ENCODE assay signal across 22 cellular contexts in the genomic region with DNA sequence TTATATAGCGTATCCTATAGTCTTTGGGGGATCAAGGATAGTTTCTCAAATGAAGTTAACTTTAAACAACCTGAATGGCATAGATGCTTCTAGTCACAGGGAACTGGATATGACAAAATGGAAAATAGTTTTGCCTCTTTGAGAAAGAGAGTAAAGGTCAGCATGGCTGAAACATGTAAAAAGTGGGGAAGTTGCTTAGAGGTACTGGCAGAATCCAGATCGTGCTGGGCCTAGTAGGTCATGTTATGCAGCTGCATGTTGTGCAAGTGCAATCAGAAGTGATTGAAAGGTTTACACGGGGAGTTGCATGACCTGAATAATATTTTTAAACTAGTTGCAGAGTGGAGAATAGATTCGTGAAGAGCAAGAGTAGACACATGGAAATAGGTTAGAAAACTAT.
"Had no signal": no experiment of that assay in that cellular context is flagged by ENCODE, and none has a peak within 500 bp of the region (broad histone marks: within the 10 kb centered on the region; RNA-seq: fewer than 3 reads in every experiment).

No MANE protein-coding gene starts in this region.

- H3K27ac ChIP-seq: ascending aorta, breast epithelium, epithelial cell of prostate, heart right ventricle, skin epidermis, VCaP had no signal

- H3K27me3 ChIP-seq: ascending aorta, breast epithelium, heart right ventricle had no signal

- H3K4me1 ChIP-seq: ascending aorta, breast epithelium had no signal

- H3K4me3 ChIP-seq: ascending aorta, breast epithelium, heart right ventricle, skin epidermis had no signal

- ATAC-seq: activated CD8-positive, alpha-beta memory T cell treated with anti-CD3 and anti-CD28 coated beads, Interleukin-2, amount 10 ng/mL, durations not matched to agents 7 days and 5 days; effector memory CD8-positive, alpha-beta T cell; left cardiac atrium; naive thymus-derived CD8-positive, alpha-beta T cell had no signal

- H3K36me3 ChIP-seq: ascending aorta, breast epithelium, heart right ventricle had no signal

- DNase-seq: activated CD4-positive, alpha-beta memory T cell treated with anti-CD3 and anti-CD28 coated beads for 36 hours; activated CD8-positive, alpha-beta memory T cell treated with anti-CD3 and anti-CD28 coated beads, Interleukin-2, amount 10 ng/mL, durations not matched to agents 7 days and 5 days; activated naive CD4-positive, alpha-beta T cell treated with anti-CD3 and anti-CD28 coated beads for 36 hours; activated T-cell treated with anti-CD3 and anti-CD28 coated beads, Interleukin-2, amount 50 U/mL, for 1 hour; dermis blood vessel endothelial cell; effector memory CD8-positive, alpha-beta T cell; foreskin melanocyte; heart right ventricle; left cardiac atrium; naive thymus-derived CD8-positive, alpha-beta T cell; nucleus accumbens; stimulated activated CD4-positive, alpha-beta T cell treated with anti-CD3 and anti-CD28 coated beads, Interleukin-15, amount 100 ng/mL, for 24 hours; stimulated activated CD4-positive, alpha-beta T cell treated with anti-CD3 and anti-CD28 coated beads, Interleukin-4, amount 100 ng/mL, for 1 hour; stimulated activated naive CD4-positive, alpha-beta T cell treated with Interleukin-2 at 50 U/mL for 16 hours; T-helper 1 cell; T1000; trophoblast cell had no signal

- H3K9me3 ChIP-seq: ascending aorta, breast epithelium, heart right ventricle had no signal
